Comparison of ENCODE assay signal across 31 cellular contexts in the genomic region with DNA sequence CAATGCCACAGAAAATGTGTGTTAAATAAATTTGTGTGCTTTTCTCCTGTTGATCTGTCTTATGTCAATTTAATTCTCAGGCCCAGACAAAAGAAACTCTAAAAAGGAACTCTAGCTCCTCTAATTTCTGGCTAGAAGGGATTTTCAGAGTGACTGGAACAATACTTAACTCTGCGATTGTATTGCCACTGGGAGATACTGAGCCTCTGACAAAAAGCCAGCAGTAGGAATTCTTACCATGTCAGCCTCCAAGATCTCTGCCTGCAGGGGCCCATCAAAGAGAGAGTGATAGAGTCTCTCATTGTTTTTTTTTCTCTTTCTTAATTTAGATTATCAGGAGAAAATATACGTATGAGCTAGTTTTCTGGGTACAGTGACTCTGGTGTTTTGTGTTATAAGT.
"Had no signal": no experiment of that assay in that cellular context is flagged by ENCODE, and none has a peak within 500 bp of the region (broad histone marks: within the 10 kb centered on the region; RNA-seq: fewer than 3 reads in every experiment).

No MANE protein-coding gene starts in this region.

- H3K36me3 ChIP-seq: adrenal gland, ascending aorta, breast epithelium, cardiac muscle cell, esophagus muscularis mucosa, gastrocnemius medialis had no signal

- H3K27ac ChIP-seq: adrenal gland, ascending aorta, breast epithelium, cardiac muscle cell, coronary artery, esophagus muscularis mucosa, foreskin keratinocyte, gastrocnemius medialis had no signal

- H3K27me3 Mint-ChIP-seq: activated CD4-positive, alpha-beta T cell treated with anti-CD3 and anti-CD28 coated beads, Interleukin-2, amount 10 ng/mL, durations not matched to agents 7 days and 5 days; activated CD8-positive, alpha-beta T cell treated with anti-CD3 and anti-CD28 coated beads for 36 hours; activated naive CD4-positive, alpha-beta T cell treated with anti-CD3 and anti-CD28 coated beads, Interleukin-2, amount 50 U/mL, for 24 hours; activated naive CD8-positive, alpha-beta T cell treated with anti-CD3 and anti-CD28 coated beads for 36 hours; activated naive CD8-positive, alpha-beta T cell treated with anti-CD3 and anti-CD28 coated beads, Interleukin-2, amount 50 U/mL, for 24 hours; brain; dendritic cell treated with granulocyte-macrophage colony-stimulating factor and Interleukin-4, amounts not matched to agents 40 ng/mL and 50 ng/mL, for 4 days; T-helper 17 cell had no signal

- ATAC-seq: activated CD8-positive, alpha-beta T cell treated with anti-CD3 and anti-CD28 coated beads for 36 hours; activated naive CD8-positive, alpha-beta T cell treated with anti-CD3 and anti-CD28 coated beads, Interleukin-2, amount 50 U/mL, for 24 hours; foreskin keratinocyte; gastrocnemius medialis; T-helper 17 cell had no signal

- H3K4me1 Mint-ChIP-seq: activated CD4-positive, alpha-beta T cell treated with anti-CD3 and anti-CD28 coated beads, Interleukin-2, amount 10 ng/mL, durations not matched to agents 7 days and 5 days; activated naive CD4-positive, alpha-beta T cell treated with anti-CD3 and anti-CD28 coated beads, Interleukin-2, amount 50 U/mL, for 24 hours; activated naive CD8-positive, alpha-beta T cell treated with anti-CD3 and anti-CD28 coated beads for 36 hours; activated naive CD8-positive, alpha-beta T cell treated with anti-CD3 and anti-CD28 coated beads, Interleukin-2, amount 50 U/mL, for 24 hours; T-helper 17 cell had no signal

- H3K9me3 ChIP-seq: adrenal gland, ascending aorta, breast epithelium, esophagus muscularis mucosa, gastrocnemius medialis had no signal

- H3K9me3 Mint-ChIP-seq: activated CD4-positive, alpha-beta T cell treated with anti-CD3 and anti-CD28 coated beads, Interleukin-2, amount 10 ng/mL, durations not matched to agents 7 days and 5 days; activated naive CD4-positive, alpha-beta T cell treated with anti-CD3 and anti-CD28 coated beads for 36 hours; activated naive CD8-positive, alpha-beta T cell treated with anti-CD3 and anti-CD28 coated beads for 36 hours; activated T-helper 1 cell treated with anti-CD3 and anti-CD28 coated beads, Interleukin-12 subunit alpha, Interleukin-12 subunit beta, Interleukin-2, Interleukin-4 antibody, amounts not matched to agents 30 ng/mL and 10 ng/mL and 1 ng/mL, durations not matched to agents 14 hours and 24 hours and 36 hours had no signal

- H3K4me1 ChIP-seq: adrenal gland, ascending aorta, breast epithelium, esophagus muscularis mucosa, foreskin keratinocyte, gastrocnemius medialis had no signal

- H3K4me3 Mint-ChIP-seq: activated CD4-positive, alpha-beta T cell treated with anti-CD3 and anti-CD28 coated beads, Interleukin-2, amount 10 ng/mL, durations not matched to agents 7 days and 5 days; activated CD8-positive, alpha-beta T cell treated with anti-CD3 and anti-CD28 coated beads for 36 hours; activated naive CD4-positive, alpha-beta T cell treated with anti-CD3 and anti-CD28 coated beads for 36 hours; activated naive CD4-positive, alpha-beta T cell treated with anti-CD3 and anti-CD28 coated beads, Interleukin-2, amount 50 U/mL, for 24 hours; activated naive CD8-positive, alpha-beta T cell treated with anti-CD3 and anti-CD28 coated beads for 36 hours; activated naive CD8-positive, alpha-beta T cell treated with anti-CD3 and anti-CD28 coated beads, Interleukin-2, amount 50 U/mL, for 24 hours; activated T-helper 1 cell treated with anti-CD3 and anti-CD28 coated beads, Interleukin-12 subunit alpha, Interleukin-12 subunit beta, Interleukin-2, Interleukin-4 antibody, amounts not matched to agents 30 ng/mL and 10 ng/mL and 1 ng/mL, durations not matched to agents 14 hours and 24 hours and 36 hours; brain; dendritic cell treated with granulocyte-macrophage colony-stimulating factor and Interleukin-4, amounts not matched to agents 40 ng/mL and 50 ng/mL, for 4 days; T-helper 17 cell; T-helper 2 cell treated with Interferon-gamma antibody and Interleukin-4, amounts not matched to agents 5 μg/mL and 100 μg/mL, for 36 hours had no signal

- H3K27me3 ChIP-seq: adrenal gland, ascending aorta, breast epithelium, cardiac muscle cell, esophagus muscularis mucosa, foreskin keratinocyte, gastrocnemius medialis had no signal

- H3K36me3 Mint-ChIP-seq: activated naive CD4-positive, alpha-beta T cell treated with anti-CD3 and anti-CD28 coated beads, Interleukin-2, amount 50 U/mL, for 24 hours; activated naive CD8-positive, alpha-beta T cell treated with anti-CD3 and anti-CD28 coated beads for 36 hours; brain had no signal

- DNase-seq: activated CD4-positive, alpha-beta T cell treated with anti-CD3 and anti-CD28 coated beads for 1 hour; activated CD4-positive, alpha-beta T cell treated with anti-CD3 and anti-CD28 coated beads for 4 hours; activated CD4-positive, alpha-beta T cell treated with anti-CD3 and anti-CD28 coated beads, Interleukin-2, amount 10 ng/mL, durations not matched to agents 7 days and 5 days; activated CD4-positive, alpha-beta T cell treated with anti-CD3 and anti-CD28 coated beads, Interleukin-2, amount 50 U/mL, for 4 hours; activated CD8-positive, alpha-beta memory T cell treated with anti-CD3 and anti-CD28 coated beads for 24 hours; activated CD8-positive, alpha-beta T cell treated with anti-CD3 and anti-CD28 coated beads for 36 hours; activated effector memory CD4-positive, alpha-beta T cell treated with anti-CD3 and anti-CD28 coated beads, Interleukin-2, amount 50 U/mL, for 16 hours; activated naive CD4-positive, alpha-beta T cell treated with anti-CD3 and anti-CD28 coated beads for 36 hours; activated naive CD8-positive, alpha-beta T cell treated with anti-CD3 and anti-CD28 coated beads for 36 hours; activated naive CD8-positive, alpha-beta T cell treated with anti-CD3 and anti-CD28 coated beads, Interleukin-2, amount 50 U/mL, for 24 hours; activated T-cell treated with anti-CD3 and anti-CD28 coated beads, Interleukin-2, amount 50 U/mL, for 48 hours; adrenal gland; central memory CD4-positive, alpha-beta T cell; effector CD8-positive, alpha-beta T cell; foreskin keratinocyte; gastrocnemius medialis; head of caudate nucleus; T-helper 1 cell; T-helper 17 cell; T1000 had no signal

- H3K27ac Mint-ChIP-seq: activated CD4-positive, alpha-beta T cell treated with anti-CD3 and anti-CD28 coated beads, Interleukin-2, amount 10 ng/mL, durations not matched to agents 7 days and 5 days; activated CD8-positive, alpha-beta T cell treated with anti-CD3 and anti-CD28 coated beads for 36 hours; activated naive CD4-positive, alpha-beta T cell treated with anti-CD3 and anti-CD28 coated beads for 36 hours; activated naive CD4-positive, alpha-beta T cell treated with anti-CD3 and anti-CD28 coated beads, Interleukin-2, amount 50 U/mL, for 24 hours; activated naive CD8-positive, alpha-beta T cell treated with anti-CD3 and anti-CD28 coated beads for 36 hours; activated naive CD8-positive, alpha-beta T cell treated with anti-CD3 and anti-CD28 coated beads, Interleukin-2, amount 50 U/mL, for 24 hours; activated T-helper 1 cell treated with anti-CD3 and anti-CD28 coated beads, Interleukin-12 subunit alpha, Interleukin-12 subunit beta, Interleukin-2, Interleukin-4 antibody, amounts not matched to agents 30 ng/mL and 10 ng/mL and 1 ng/mL, durations not matched to agents 14 hours and 24 hours and 36 hours; activated T-helper 2 cell treated with anti-CD3 and anti-CD28 coated beads, Interferon-gamma antibody, Interleukin-2, Interleukin-4, amounts not matched to agents 10 μg/mL and 5 μg/mL and 100 μg/mL, durations not matched to agents 14 hours and 24 hours and 36 hours; brain; dendritic cell treated with granulocyte-macrophage colony-stimulating factor and Interleukin-4, amounts not matched to agents 40 ng/mL and 50 ng/mL, for 4 days; T-helper 17 cell; T-helper 2 cell treated with Interferon-gamma antibody and Interleukin-4, amounts not matched to agents 5 μg/mL and 100 μg/mL, for 36 hours had no signal

- H3K4me3 ChIP-seq: adrenal gland, ascending aorta, breast epithelium, cardiac muscle cell, coronary artery, esophagus muscularis mucosa, gastrocnemius medialis had no signal
